ENCODE assay signal across 20 cellular contexts in the genomic region with DNA sequence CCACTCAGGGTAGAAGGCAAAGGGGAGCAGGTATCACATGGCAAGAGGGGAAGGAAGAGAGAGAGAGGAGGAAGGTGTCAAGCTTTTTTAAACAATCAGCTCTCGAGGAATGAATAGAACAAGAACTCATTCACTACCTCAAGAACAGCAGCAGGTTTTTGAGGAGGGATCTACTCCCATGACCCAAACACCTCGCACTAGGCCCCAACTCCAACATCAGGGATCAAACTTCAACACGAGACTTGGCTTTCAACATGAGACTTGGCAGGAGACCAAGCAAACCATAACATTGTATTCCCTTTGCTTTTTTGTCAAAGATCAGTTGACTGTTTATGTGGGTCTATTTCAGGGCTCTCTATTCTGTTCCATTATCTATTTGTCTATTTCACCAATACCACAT. TPM values are rescaled to one million over a fixed set of nuclear protein-coding genes. Genes with fewer than 3 reads are reported as not detected.
DNase-seq lines count a peak whose midpoint lies in the region; ATAC-seq, FAIRE-seq and TF ChIP-seq lines count a peak whose summit lies in the region.
"Had no signal": no experiment of that assay in that cellular context is flagged by ENCODE, and none has a peak within 500 bp of the region (broad histone marks: within the 10 kb centered on the region; RNA-seq: fewer than 3 reads in every experiment).

No MANE protein-coding gene starts in this region.

- TF ChIP-seq CTCF in HepG2 (CRISPR knock-in tag; IDR thresholded peaks at IDR 0.05), result no peak

- H3K27me3 ChIP-seq in HepG2 (ENCODE audit: control insufficient read depth in 1 of 2, insufficient read depth in 2 of 2, low read length in 2 of 2), result no peaks in the 10 kb centered on the region
- H3K27me3 ChIP-seq: BLaER1 treated with 17β-estradiol and CSF1 and Interleukin-3, amounts not matched to agents 10 nM and 100 nM had no signal

- no peak overlapping the region for H3K4me2 ChIP-seq in HepG2 (ENCODE audit: low read depth, low read length)
- H3K4me2 ChIP-seq: BLaER1 treated with 17β-estradiol and CSF1 and Interleukin-3, amounts not matched to agents 10 nM and 100 nM; GM23338 had no signal

- ATAC-seq in HepG2 (no peak), HG03025 (IDR thresholded peaks at IDR 0.05; ENCODE audit: low FRiP score, unreplicated experiment) (no peak)
- ATAC-seq: CD8-positive, alpha-beta T cell; GM12878; GM23338 had no signal

- TF ChIP-seq POLR2A in GM12892 (IDR thresholded peaks at IDR 0.05; ENCODE audit: low read depth, low read length) (no peak), HepG2 (IDR thresholded peaks at IDR 0.05; ENCODE audit: insufficient read depth in 1 of 2, low read depth in 2 of 2, low read length in 2 of 2) (no peak)

- no peak overlapping the region for H3K4me3 ChIP-seq in HepG2 (replicated peaks in 1 of 3; ENCODE audit: insufficient read depth in 1 of 3, low read depth in 2 of 3, low read length in 3 of 3)
- H3K4me3 ChIP-seq: BLaER1 treated with 17β-estradiol and CSF1 and Interleukin-3, amounts not matched to agents 10 nM and 100 nM; GM12878; GM23338 had no signal

- peaks cover 18% of the 10 kb centered on the region for H3K4me1 ChIP-seq in HepG2 (ENCODE audit: insufficient read depth, low read length)

- intact Hi-C loops in HepG2 (cut with micrococcal nuclease; ENCODE audit: unreplicated experiment), result no loop called here

- no peaks in the 10 kb centered on the region for H4K20me1 ChIP-seq in HepG2 (ENCODE audit: insufficient read depth, low read length)
- H4K20me1 ChIP-seq: BLaER1 treated with 17β-estradiol and CSF1 and Interleukin-3, amounts not matched to agents 10 nM and 100 nM had no signal

- no peak overlapping the region for H2AFZ ChIP-seq in HepG2 (ENCODE audit: low read length)
- H2AFZ ChIP-seq: GM23338 had no signal

- H3K79me2 ChIP-seq in HepG2 (ENCODE audit: insufficient read depth, low read length), result no peaks in the 10 kb centered on the region

- no peaks in the 10 kb centered on the region for H3K9me3 ChIP-seq in HepG2 (ENCODE audit: low read length)
- H3K9me3 ChIP-seq: BLaER1 treated with 17β-estradiol and CSF1 and Interleukin-3, amounts not matched to agents 10 nM and 100 nM had no signal

- no peak for DNase-seq in GM12892 (ENCODE audit: insufficient read length)
- DNase-seq in NCI-H2171 (lab: John Stamatoyannopoulos, UW), result peak; percentile 9
- peak; percentile 37 for DNase-seq in HepG2 (ENCODE audit: low spot score)
- peak; percentile 7 for DNase-seq in ureter (ENCODE audit: low spot score)
- no peak for DNase-seq in ecto neural progenitor cell (ENCODE audit: low spot score)
- DNase-seq: CD8-positive, alpha-beta T cell; DMS 273 treated with DMSO at 0.1 percent for 48 hours; DMS53; DND-41; EL; HCEC 1CT had no signal

- no peak for TF ChIP-seq RAD21 in HepG2 (CRISPR knock-in tag; IDR thresholded peaks at IDR 0.05)

- CTCF ChIA-PET in HepG2 (lab: Yijun Ruan, JAX; ENCODE audit: low intra/inter-chr PET ratio, low total read pairs), result no interaction called here

- no TSS peak for BruUV-seq in HepG2 (replicated peaks; lab: Mats Ljungman, UMichigan)

- no peak overlapping the region for H3K9ac ChIP-seq in HepG2 (ENCODE audit: insufficient read depth, low read depth, low read length)
- H3K9ac ChIP-seq: BLaER1 treated with 17β-estradiol and CSF1 and Interleukin-3, amounts not matched to agents 10 nM and 100 nM had no signal

- TF ChIP-seq EP300 in HepG2 (IDR thresholded peaks at IDR 0.05; ENCODE audit: low read depth in 2 of 2, low read length in 2 of 2) (no peak; a peak in 1 of 4 replicates), HepG2 (CRISPR knock-in tag; IDR thresholded peaks at IDR 0.05; ENCODE audit: borderline replicate concordance) (no peak)

- POLR2A ChIA-PET in HepG2 (lab: Yijun Ruan, JAX), result no interaction called here

- no peaks in the 10 kb centered on the region for H3K36me3 ChIP-seq in HepG2 (replicated peaks in 1 of 2; ENCODE audit: control insufficient read depth in 1 of 2, insufficient read depth in 2 of 2, low read length in 2 of 2)
- H3K36me3 ChIP-seq: BLaER1 treated with 17β-estradiol and CSF1 and Interleukin-3, amounts not matched to agents 10 nM and 100 nM had no signal

- FAIRE-seq in GM12892 (lab: Jason Lieb, UNC) (peak; percentile 21), HepG2 (lab: Jason Lieb, UNC) (no peak)
- FAIRE-seq: GM12878, H54 had no signal

- in situ Hi-C loops in HepG2 (cut with HindIII; ENCODE audit: extremely low pct_ligation_motif_present, low pct_unique_long_range_greater_than_20kb), result no loop called here

- H3K27ac ChIP-seq in HepG2 (ENCODE audit: extremely low read length, insufficient read depth, low read length), result no peak overlapping the region
- H3K27ac ChIP-seq: BLaER1 treated with 17β-estradiol and CSF1 and Interleukin-3, amounts not matched to agents 10 nM and 100 nM had no signal

- 2% methylated on average over 3 of the region's 3 CpGs for WGBS in HepG2 (ENCODE audit: low lambda C conversion rate)

RNA-seq across cellular contexts. Expression of a gene that starts 26.9 kb away (rescaled TPM):
- polyA plus RNA-seq in GM12892 (2012; ENCODE audit: missing spikeins), result not detected
- total RNA-seq in HepG2 (2016; rRNA removed; fragmentation: Illumina TruSeq; extraction: Trizol) (not detected in 2 replicates), ureter (2.0 TPM)
- not detected in 2 replicates for total RNA-seq in HepG2 (2016; cell fraction: cytosol; rRNA removed; fragmentation: Illumina TruSeq; extraction: Trizol; ENCODE audit: low read depth)
- not detected in 2 replicates for total RNA-seq in HepG2 (2016; cell fraction: insoluble cytoplasmic fraction; rRNA removed; fragmentation: Illumina TruSeq; extraction: Trizol)
- not detected in 2 replicates for total RNA-seq in HepG2 (2016; cell fraction: membrane; rRNA removed; fragmentation: Illumina TruSeq; extraction: Trizol)
- not detected in 2 replicates for total RNA-seq in HepG2 (2016; cell fraction: nucleus; rRNA removed; fragmentation: Illumina TruSeq; extraction: Trizol)
- not detected in 2 replicates for polyA plus RNA-seq in HepG2 (2011; rRNA removed)
- polyA plus RNA-seq in HepG2 (2011; cell fraction: cytosol; rRNA removed), result not detected in 2 replicates
- polyA plus RNA-seq in HepG2 (2011; cell fraction: nucleus; rRNA removed), result not detected in 2 replicates
- polyA plus RNA-seq in HepG2 (2012), result not detected in 2 replicates
- polyA plus RNA-seq in HepG2 (2016; cell fraction: cytosol; fragmentation: Illumina TruSeq; extraction: Trizol; ENCODE audit: low read depth), result not detected in 2 replicates
- not detected in 2 replicates for polyA plus RNA-seq in HepG2 (2016; cell fraction: insoluble cytoplasmic fraction; fragmentation: Illumina TruSeq; extraction: Trizol; ENCODE audit: low read depth)
- not detected in 2 replicates for polyA plus RNA-seq in HepG2 (2016; cell fraction: membrane; fragmentation: Illumina TruSeq; extraction: Trizol; ENCODE audit: low read depth)
- not detected in 2 replicates for polyA plus RNA-seq in HepG2 (2016; cell fraction: nucleus; fragmentation: Illumina TruSeq; extraction: Trizol; ENCODE audit: insufficient read depth, low read depth)
- not detected in 2 replicates for polyA minus RNA-seq in HepG2 (2011; rRNA and poly(A)+ RNA removed; ENCODE audit: low replicate concordance)
- not detected in 2 replicates for polyA minus RNA-seq in HepG2 (2011; cell fraction: cytosol; rRNA and poly(A)+ RNA removed)
- polyA minus RNA-seq in HepG2 (2011; cell fraction: nucleus; rRNA and poly(A)+ RNA removed), result not detected in 2 replicates
- total RNA-seq: A172; B cell; CD8-positive, alpha-beta T cell; G401; GM12878; GM23338; HT-29 had no signal

RNA-seq across cellular contexts. Expression of a gene that starts 51.6 kb away (rescaled TPM):
- 21.6 TPM for polyA plus RNA-seq in GM12892 (2012; ENCODE audit: missing spikeins)
- total RNA-seq in HepG2 (2016; rRNA removed; fragmentation: Illumina TruSeq; extraction: Trizol) (8.8 and 13.9 TPM in 2 replicates), ureter (1.5 TPM)
- 1.5 and 2.7 TPM in 2 replicates for total RNA-seq in HepG2 (2016; cell fraction: cytosol; rRNA removed; fragmentation: Illumina TruSeq; extraction: Trizol; ENCODE audit: low read depth)
- total RNA-seq in HepG2 (2016; cell fraction: insoluble cytoplasmic fraction; rRNA removed; fragmentation: Illumina TruSeq; extraction: Trizol), result 8.7 and 13.4 TPM in 2 replicates
- 3.5 and 3.8 TPM in 2 replicates for total RNA-seq in HepG2 (2016; cell fraction: membrane; rRNA removed; fragmentation: Illumina TruSeq; extraction: Trizol)
- 4.5 and 4.8 TPM in 2 replicates for total RNA-seq in HepG2 (2016; cell fraction: nucleus; rRNA removed; fragmentation: Illumina TruSeq; extraction: Trizol)
- polyA plus RNA-seq in HepG2 (2011; rRNA removed), result 4.3 and 6.7 TPM in 2 replicates
- 7.1 and 9.4 TPM in 2 replicates for polyA plus RNA-seq in HepG2 (2011; cell fraction: cytosol; rRNA removed)
- 2.7 and 3.5 TPM in 2 replicates for polyA plus RNA-seq in HepG2 (2011; cell fraction: nucleus; rRNA removed)
- 2.1 and 7.1 TPM in 2 replicates for polyA plus RNA-seq in HepG2 (2012)
- 3.0 and 3.6 TPM in 2 replicates for polyA plus RNA-seq in HepG2 (2016; cell fraction: cytosol; fragmentation: Illumina TruSeq; extraction: Trizol; ENCODE audit: low read depth)
- polyA plus RNA-seq in HepG2 (2016; cell fraction: insoluble cytoplasmic fraction; fragmentation: Illumina TruSeq; extraction: Trizol; ENCODE audit: low read depth), result 20.9 and 21.9 TPM in 2 replicates
- 3.2 and 4.1 TPM in 2 replicates for polyA plus RNA-seq in HepG2 (2016; cell fraction: membrane; fragmentation: Illumina TruSeq; extraction: Trizol; ENCODE audit: low read depth)
- 9.6 and 11.7 TPM in 2 replicates for polyA plus RNA-seq in HepG2 (2016; cell fraction: nucleus; fragmentation: Illumina TruSeq; extraction: Trizol; ENCODE audit: insufficient read depth, low read depth)
- 9.8 and 29.9 TPM in 2 replicates for polyA minus RNA-seq in HepG2 (2011; rRNA and poly(A)+ RNA removed; ENCODE audit: low replicate concordance)
- 3.8 and 5.0 TPM in 2 replicates for polyA minus RNA-seq in HepG2 (2011; cell fraction: cytosol; rRNA and poly(A)+ RNA removed)
- 1.2 and 1.6 TPM in 2 replicates for polyA minus RNA-seq in HepG2 (2011; cell fraction: nucleus; rRNA and poly(A)+ RNA removed)

RNA-seq across cellular contexts. Expression of a gene that starts 58.5 kb away (rescaled TPM):
- polyA plus RNA-seq in GM12892 (2012; ENCODE audit: missing spikeins), result 17.7 TPM
- 4.7 and 6.5 TPM in 2 replicates for total RNA-seq in HepG2 (2016; rRNA removed; fragmentation: Illumina TruSeq; extraction: Trizol)
- total RNA-seq in HepG2 (2016; cell fraction: cytosol; rRNA removed; fragmentation: Illumina TruSeq; extraction: Trizol; ENCODE audit: low read depth), result 0.51 and 0.79 TPM in 2 replicates
- 4.0 and 6.6 TPM in 2 replicates for total RNA-seq in HepG2 (2016; cell fraction: insoluble cytoplasmic fraction; rRNA removed; fragmentation: Illumina TruSeq; extraction: Trizol)
- total RNA-seq in HepG2 (2016; cell fraction: membrane; rRNA removed; fragmentation: Illumina TruSeq; extraction: Trizol), result 2.0 TPM in 2 replicates
- total RNA-seq in HepG2 (2016; cell fraction: nucleus; rRNA removed; fragmentation: Illumina TruSeq; extraction: Trizol), result 7.6 and 8.9 TPM in 2 replicates
- 1.7 and 2.6 TPM in 2 replicates for polyA plus RNA-seq in HepG2 (2011; rRNA removed)
- 1.2 and 1.3 TPM in 2 replicates for polyA plus RNA-seq in HepG2 (2011; cell fraction: cytosol; rRNA removed)
- 13.0 and 15.1 TPM in 2 replicates for polyA plus RNA-seq in HepG2 (2011; cell fraction: nucleus; rRNA removed)
- 4.0 and 5.0 TPM in 2 replicates for polyA plus RNA-seq in HepG2 (2012)
- 0.35 and 0.47 TPM in 2 replicates for polyA plus RNA-seq in HepG2 (2016; cell fraction: cytosol; fragmentation: Illumina TruSeq; extraction: Trizol; ENCODE audit: low read depth)
- 3.9 and 4.7 TPM in 2 replicates for polyA plus RNA-seq in HepG2 (2016; cell fraction: insoluble cytoplasmic fraction; fragmentation: Illumina TruSeq; extraction: Trizol; ENCODE audit: low read depth)
- 0.98 and 1.0 TPM in 2 replicates for polyA plus RNA-seq in HepG2 (2016; cell fraction: membrane; fragmentation: Illumina TruSeq; extraction: Trizol; ENCODE audit: low read depth)
- polyA plus RNA-seq in HepG2 (2016; cell fraction: nucleus; fragmentation: Illumina TruSeq; extraction: Trizol; ENCODE audit: insufficient read depth, low read depth), result 13.0 and 13.1 TPM in 2 replicates
- 8.8 and 30.1 TPM in 2 replicates for polyA minus RNA-seq in HepG2 (2011; rRNA and poly(A)+ RNA removed; ENCODE audit: low replicate concordance)
- 5.5 and 5.9 TPM in 2 replicates for polyA minus RNA-seq in HepG2 (2011; cell fraction: cytosol; rRNA and poly(A)+ RNA removed)
- 9.9 and 16.2 TPM in 2 replicates for polyA minus RNA-seq in HepG2 (2011; cell fraction: nucleus; rRNA and poly(A)+ RNA removed)
- 93.8 TPM for total RNA-seq in ureter

Comparison
In these comparisons a context has a peak if more than half of its experiments do, and no peak if none do; other contexts are left out.
1. DNase-seq: peak in NCI-H2171 (single experiment), HepG2 (single experiment) and ureter (single experiment); none in GM12892 (single experiment) and ecto neural progenitor cell (single experiment).